In the genomic region with DNA sequence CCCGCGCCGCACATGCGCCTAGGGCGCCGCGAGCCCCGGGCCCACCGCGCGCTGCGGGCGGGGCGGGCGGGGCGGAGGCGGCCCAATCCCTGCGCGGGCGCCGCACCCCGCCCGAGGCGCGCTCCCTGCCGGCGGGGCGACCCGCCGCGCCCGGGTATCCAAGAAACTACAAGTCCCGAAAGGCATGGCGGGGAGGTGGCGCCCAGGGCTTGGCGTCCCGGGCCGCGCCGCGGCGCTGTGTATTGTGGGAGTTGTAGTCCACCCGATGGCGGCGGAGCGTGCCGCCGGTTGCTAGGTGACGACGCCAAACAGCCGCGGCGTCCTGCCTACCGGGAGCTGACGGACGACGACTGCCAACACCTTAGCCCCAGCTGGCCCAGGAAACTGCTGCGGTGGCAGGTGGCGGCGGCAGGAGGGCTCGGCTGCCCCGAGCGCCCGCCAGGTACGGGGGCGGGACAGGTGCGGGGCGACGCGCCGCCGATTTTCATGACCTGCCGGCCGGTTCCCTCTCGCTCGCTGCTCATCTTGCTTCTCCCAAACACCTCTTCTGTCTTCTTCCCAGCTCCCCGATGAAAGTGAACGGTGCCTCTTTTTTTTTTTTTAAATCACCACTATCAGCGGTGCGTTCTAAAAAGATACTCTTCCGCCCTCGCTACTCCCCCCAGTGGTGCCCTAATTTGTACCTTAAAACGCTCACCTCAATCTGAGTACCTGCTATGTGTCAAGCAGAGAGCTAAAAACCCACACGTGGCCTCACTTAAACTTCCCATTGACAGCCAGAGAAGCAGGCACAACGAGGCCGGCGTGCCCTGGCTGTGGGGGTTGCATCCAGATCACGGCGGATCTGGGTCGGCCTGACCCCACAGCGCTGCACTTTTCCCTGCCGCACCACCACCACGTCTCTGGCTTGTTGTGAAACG, we compare ENCODE assay signal across 8 cellular contexts. TPM values are rescaled to one million over a fixed set of nuclear protein-coding genes. Genes with fewer than 3 reads are reported as not detected.
A peak's percentile ranks its signal among the peaks of the same experiment; 100 is the strongest.
DNase-seq lines count a peak whose midpoint lies in the region; ATAC-seq, FAIRE-seq and TF ChIP-seq lines count a peak whose summit lies in the region.

TSS of gene CFAP99 (plus strand) at position 304 of the 920 bp plus-strand sequence.

- H3K27me3 ChIP-seq in right atrium auricular region, result no peaks in the 10 kb centered on the region
- H3K27me3 ChIP-seq in prostate gland (replicated peaks; ENCODE audit: insufficient read depth), result no peaks in the 10 kb centered on the region

- H3K9me3 ChIP-seq in right atrium auricular region (no peaks in the 10 kb centered on the region), prostate gland (no peaks in the 10 kb centered on the region)

- peak within 1 kb of the TSS; percentile 65 to 66 for H3K4me3 ChIP-seq in right atrium auricular region
- H3K4me3 ChIP-seq in prostate gland, result peak within 1 kb of the TSS; percentile 56 to 60
- peak within 1 kb of the TSS; percentile 71 for H3K4me3 ChIP-seq in urinary bladder (ENCODE audit: low read depth, low read length)

- H3K27ac ChIP-seq in right atrium auricular region (peak within 1 kb of the TSS in 1 of 2 donors; percentile 48), prostate gland (no peak within 1 kb of the TSS), urinary bladder (ENCODE audit: low read depth) (no peak within 1 kb of the TSS)

- H3K36me3 ChIP-seq in right atrium auricular region (no peaks in the 10 kb centered on the region), prostate gland (no peaks in the 10 kb centered on the region), urinary bladder (ENCODE audit: insufficient read depth) (no peaks in the 10 kb centered on the region)

- peaks cover 0 to 33% of the 10 kb centered on the region in 2 donors for H3K4me1 ChIP-seq in right atrium auricular region
- peaks cover 4% of the 10 kb centered on the region for H3K4me1 ChIP-seq in prostate gland (replicated peaks)
- H3K4me1 ChIP-seq in urinary bladder (ENCODE audit: insufficient read depth), result no peaks in the 10 kb centered on the region

- intact Hi-C loops in prostate gland (cut with DNase I), result loop anchor here (5.0 to 10.0 kb wide), 3 partner anchors 48 to 543 kb away; partner anchors contain the start of genes GRK4, MXD4, NOP14 and RNF4

- under 1% methylated on average over 52 of the region's 94 CpGs for whole genome bisulfite sequencing in prostate gland
- WGBS in urinary bladder, result 1% methylated on average over 94 of the region's 94 CpGs

- ATAC-seq in HG02884 (IDR thresholded peaks at IDR 0.05; ENCODE audit: unreplicated experiment), result peak; percentile 91

- no peak for TF ChIP-seq CTCF in right atrium auricular region (IDR thresholded peaks at IDR 0.05)
- TF ChIP-seq CTCF in prostate gland (IDR thresholded peaks at IDR 0.05), result peak in 2 of 4 experiments; percentile 38 to 51

- peak; percentile 98 for DNase-seq in GM12891 (ENCODE audit: insufficient read length, low spot score)
- peak; percentile 67 for DNase-seq in NCI-H1694 (lab: John Stamatoyannopoulos, UW)
- peak; percentile 98 to 99 (median 98) for DNase-seq in T-helper 1 cell
- peak in 55 of 56 donors; percentile 65 to 98 (median 93) for DNase-seq in amygdala (lab: John Stamatoyannopoulos, UW)
- DNase-seq in right atrium auricular region (ENCODE audit: low spot score), result peak; percentile 98
- DNase-seq in prostate gland (ENCODE audit: low spot score), result peak; percentile 97

- FAIRE-seq in GM12891 (lab: Jason Lieb, UNC), result peak; percentile 100

- no peak for TF ChIP-seq POLR2A in GM12891 (IDR thresholded peaks at IDR 0.05; ENCODE audit: low read depth, low read length)
- TF ChIP-seq POLR2A in prostate gland (IDR thresholded peaks at IDR 0.05), result no peak

TF ChIP-seq in GM12891, 5 proteins besides CTCF, POLR2A, EP300 and RAD21:
- peak; percentile 91 for TF ChIP-seq PAX5 (IDR thresholded peaks at IDR 0.05; ENCODE audit: insufficient read depth, low read length, severe bottlenecking)
- TF ChIP-seq POLR2AphosphoS5 (IDR thresholded peaks at IDR 0.05; ENCODE audit: low read depth, low read length), result no peak
TF ChIP-seq in GM12891: peak in this region for 1.

RNA-seq across cellular contexts. Expression of gene CFAP99, which starts in this region (rescaled TPM):
- not detected for polyA plus RNA-seq in GM12891 (2012; ENCODE audit: low read depth, missing spikeins)
- total RNA-seq in right atrium auricular region (not detected), prostate gland (1 to 10 TPM in 1 of 2 donors, under 1 TPM in 1; 0.18 to 7.4 TPM), urinary bladder (not detected)
- polyA plus RNA-seq in urinary bladder, result 0.06 TPM

Comparison
In these comparisons a context has a peak if more than half of its experiments do, and no peak if none do; other contexts are left out.
1. Peak in DNase-seq and H3K4me3 ChIP-seq in right atrium auricular region; RNA of the gene not detected or under 1 TPM.